ENCODE assay signal across 8 cellular contexts in genomic region chr1:117895482-117896114, GRCh38. TPM values are rescaled to one million over a fixed set of nuclear protein-coding genes. Genes with fewer than 3 reads are reported as not detected.
DNase-seq lines count a peak whose midpoint lies in the region; ATAC-seq lines count a peak whose summit lies in the region.

No MANE protein-coding gene starts in this region.

- peak; percentile 81 for DNase-seq in DMS 273 treated with DMSO at 0.1 percent for 48 hours (lab: John Stamatoyannopoulos, UW)
- DNase-seq in HK-2 (ENCODE audit: unreplicated experiment) = peak; percentile 48
- peak; percentile 65 for DNase-seq in NCI-H748 (lab: John Stamatoyannopoulos, UW; ENCODE audit: unreplicated experiment)
- peak; percentile 64 to 76 for DNase-seq in activated CD4-positive, alpha-beta T cell treated with anti-CD3 and anti-CD28 coated beads, Interleukin-2, amount 50 U/mL, for 48 hours
- DNase-seq in effector memory CD8-positive, alpha-beta T cell = peak; percentile 47 to 61 (median 56)
- peak; percentile 85 for DNase-seq in myocyte (ENCODE audit: low read depth)
- DNase-seq in stimulated activated naive B cell treated with anti-CD40 and anti-IgM and Interleukin-4, amounts not matched to agents 10 μg/mL and 1 μg/mL and 100 μg/mL, for 72 hours = peak; percentile 27

- H3K9me3 Mint-ChIP-seq in effector memory CD8-positive, alpha-beta T cell = no peaks in the 10 kb centered on the region
- no peaks in the 10 kb centered on the region for H3K9me3 Mint-ChIP-seq in stimulated activated naive B cell treated with anti-CD40 and anti-IgM and Interleukin-4, amounts not matched to agents 10 μg/mL and 1 μg/mL and 100 μg/mL, for 72 hours

- H3K4me3 Mint-ChIP-seq in effector memory CD8-positive, alpha-beta T cell = no peak overlapping the region
- H3K4me3 Mint-ChIP-seq in stimulated activated naive B cell treated with anti-CD40 and anti-IgM and Interleukin-4, amounts not matched to agents 10 μg/mL and 1 μg/mL and 100 μg/mL, for 72 hours = no peak overlapping the region

- no peaks in the 10 kb centered on the region for H3K27me3 Mint-ChIP-seq in effector memory CD8-positive, alpha-beta T cell
- H3K27me3 Mint-ChIP-seq in stimulated activated naive B cell treated with anti-CD40 and anti-IgM and Interleukin-4, amounts not matched to agents 10 μg/mL and 1 μg/mL and 100 μg/mL, for 72 hours = no peaks in the 10 kb centered on the region

- peaks cover 0 to 4% of the 10 kb centered on the region in 2 donors for H3K4me1 Mint-ChIP-seq in effector memory CD8-positive, alpha-beta T cell (ENCODE audit: low read depth in 2 of 2)
- peaks cover 2 to 7% of the 10 kb centered on the region in 2 donors for H3K4me1 Mint-ChIP-seq in stimulated activated naive B cell treated with anti-CD40 and anti-IgM and Interleukin-4, amounts not matched to agents 10 μg/mL and 1 μg/mL and 100 μg/mL, for 72 hours

- H3K27ac Mint-ChIP-seq in effector memory CD8-positive, alpha-beta T cell = peak overlapping the region in 1 of 2 donors; percentile 22
- no peak overlapping the region for H3K27ac Mint-ChIP-seq in stimulated activated naive B cell treated with anti-CD40 and anti-IgM and Interleukin-4, amounts not matched to agents 10 μg/mL and 1 μg/mL and 100 μg/mL, for 72 hours

- peak; percentile 88 for ATAC-seq in GM21360 (IDR thresholded peaks at IDR 0.05; ENCODE audit: unreplicated experiment)
- ATAC-seq in effector memory CD8-positive, alpha-beta T cell (replicated peaks) = peak; percentile 53
- peak; percentile 91 to 96 for ATAC-seq in stimulated activated naive B cell treated with anti-CD40 and anti-IgM and Interleukin-4, amounts not matched to agents 10 μg/mL and 1 μg/mL and 100 μg/mL, for 72 hours (replicated peaks)

- H3K36me3 Mint-ChIP-seq in effector memory CD8-positive, alpha-beta T cell (ENCODE audit: insufficient read depth) = peaks cover 40% of the 10 kb centered on the region
- H3K36me3 Mint-ChIP-seq in stimulated activated naive B cell treated with anti-CD40 and anti-IgM and Interleukin-4, amounts not matched to agents 10 μg/mL and 1 μg/mL and 100 μg/mL, for 72 hours = peaks cover 13 to 27% of the 10 kb centered on the region in 2 donors

RNA-seq across cellular contexts. Expression of gene GDAP2, which starts 33.8 kb away (rescaled TPM):
- 11.4 and 16.3 TPM in 2 replicates for total RNA-seq in myocyte
- polyA plus RNA-seq in myocyte (2012) = 7.6 TPM

RNA-seq across cellular contexts. Expression of gene WDR3, which starts 33.9 kb away (rescaled TPM):
- total RNA-seq in myocyte = 22.0 and 39.8 TPM in 2 replicates
- polyA plus RNA-seq in myocyte (2012) = 13.4 TPM

Comparison
In these comparisons a context has a peak if more than half of its experiments do, and no peak if none do; other contexts are left out.
1. Peak in every context shown above with its lines: DNase-seq and ATAC-seq.
2. DNase-seq: peak in every context shown above with its lines; median percentile 85 in myocyte; 81 in DMS 273 treated with DMSO at 0.1 percent for 48 hours; 70 in activated CD4-positive, alpha-beta T cell treated with anti-CD3 and anti-CD28 coated beads, Interleukin-2, amount 50 U/mL, for 48 hours; 65 in NCI-H748; 56 in effector memory CD8-positive, alpha-beta T cell; 48 in HK-2; 27 in stimulated activated naive B cell treated with anti-CD40 and anti-IgM and Interleukin-4, amounts not matched to agents 10 μg/mL and 1 μg/mL and 100 μg/mL, for 72 hours.